In genomic region chr11:65503606-65503922, GRCh38 we compare ENCODE assay signal across 8 cellular contexts. TPM values are rescaled to one million over a fixed set of nuclear protein-coding genes. Genes with fewer than 3 reads are reported as not detected.
A peak's percentile ranks its signal among the peaks of the same experiment; 100 is the strongest.
DNase-seq lines count a peak whose midpoint lies in the region; ATAC-seq and TF ChIP-seq lines count a peak whose summit lies in the region.
"Had no signal": no experiment of that assay in that cellular context is flagged by ENCODE, and none has a peak within 500 bp of the region (broad histone marks: within the 10 kb centered on the region; RNA-seq: fewer than 3 reads in every experiment).

No MANE protein-coding gene starts in this region.

- H3K27ac ChIP-seq in iPS-18a (ENCODE audit: low read length) (no peak overlapping the region), stomach smooth muscle (ENCODE audit: low read length) (peak overlapping the region; percentile 100)

- DNase-seq in HFF-Myc (ENCODE audit: extremely low read depth, low read depth) (peak; percentile 19), WTC11 (ENCODE audit: low spot score) (no peak)
- DNase-seq: activated CD4-positive, alpha-beta T cell treated with anti-CD3 and anti-CD28 coated beads, Interleukin-2, amount 50 U/mL, for 1 hour had no signal

- no peak for TF ChIP-seq CTCF in HFF-Myc (IDR thresholded peaks at IDR 0.05; ENCODE audit: low read depth, low read length, missing control alignments)
- TF ChIP-seq CTCF in WTC11 (IDR thresholded peaks at IDR 0.05), result no peak

- peak overlapping the region; percentile 100 for H3K9ac ChIP-seq in iPS-18a (ENCODE audit: low read length)
- peak overlapping the region; percentile 98 to 99 for H3K9ac ChIP-seq in stomach smooth muscle (ENCODE audit: low read length in 2 of 2)

- H3K4me1 Mint-ChIP-seq in WTC11, result peaks cover 53% of the 10 kb centered on the region

- ATAC-seq in WTC11 (no peak), HG02571 (IDR thresholded peaks at IDR 0.05; ENCODE audit: unreplicated experiment) (no peak), GM18502 (IDR thresholded peaks at IDR 0.05; ENCODE audit: poor library complexity, unreplicated experiment) (no peak), GM19324 (IDR thresholded peaks at IDR 0.05; ENCODE audit: low FRiP score, unreplicated experiment) (no peak)

- H3K4me3 ChIP-seq in HFF-Myc (replicated peaks; ENCODE audit: low read depth, low read length) (peak overlapping the region; percentile 84), iPS-18a (ENCODE audit: low read length) (peak overlapping the region; percentile 93), stomach smooth muscle (ENCODE audit: low read length in 2 of 2) (peak overlapping the region; percentile 91 to 97)

- peaks cover 58% of the 10 kb centered on the region for H3K36me3 ChIP-seq in iPS-18a (ENCODE audit: control insufficient read depth, low read depth, low read length)
- peaks cover 49 to 63% of the 10 kb centered on the region in 2 donors for H3K36me3 ChIP-seq in stomach smooth muscle (ENCODE audit: control insufficient read depth in 2 of 2, insufficient read depth in 2 of 2, low read length in 2 of 2)

- H3K27me3 Mint-ChIP-seq in WTC11 (ENCODE audit: low read depth), result no peaks in the 10 kb centered on the region

- no peaks in the 10 kb centered on the region for H3K27me3 ChIP-seq in iPS-18a (ENCODE audit: control insufficient read depth, insufficient read depth, low read length)
- no peaks in the 10 kb centered on the region for H3K27me3 ChIP-seq in stomach smooth muscle (ENCODE audit: control insufficient read depth in 1 of 2, insufficient read depth in 2 of 2, low read length in 2 of 2)

- CTCF ChIA-PET in WTC11 (lab: Charles Lee), result interaction anchor here (8.3 kb wide), 1 partner anchor 25 kb away, joined by 84 read pairs; no protein-coding TSS in a partner anchor

- peaks cover 23% of the 10 kb centered on the region for H3K4me1 ChIP-seq in iPS-18a (ENCODE audit: control insufficient read depth, low read depth, low read length)
- H3K4me1 ChIP-seq in stomach smooth muscle (ENCODE audit: control insufficient read depth, insufficient read depth, low read length), result peaks cover 27% of the 10 kb centered on the region

- no peaks in the 10 kb centered on the region for H3K9me3 ChIP-seq in iPS-18a (ENCODE audit: control insufficient read depth, low read depth, low read length)
- H3K9me3 ChIP-seq in stomach smooth muscle (ENCODE audit: control insufficient read depth in 2 of 2, low read length in 2 of 2), result no peaks in the 10 kb centered on the region

- no peaks in the 10 kb centered on the region for H3K9me3 Mint-ChIP-seq in WTC11

- no peak overlapping the region for H3K4me3 Mint-ChIP-seq in WTC11

- peak overlapping the region; percentile 69; the same call in 1 of the 2 replicates for H3K27ac Mint-ChIP-seq in WTC11

- POLR2A ChIA-PET in WTC11 (lab: Charles Lee), result interaction anchor here (0.6 to 8.3 kb wide), 8 partner anchors 13 to 525 kb away, joined by 3 to 502 read pairs (median 155); partner anchors contain the start of gene NEAT1

- H3K36me3 Mint-ChIP-seq in WTC11, result no peaks in the 10 kb centered on the region; the same call in 1 of the 2 replicates

TF ChIP-seq in WTC11, 78 proteins besides CTCF, POLR2A, EP300 and RAD21 (continues in another document):
- no peak for TF ChIP-seq FOXP1 (CRISPR knock-in tag; IDR thresholded peaks at IDR 0.05; ENCODE audit: borderline replicate concordance)
- TF ChIP-seq ZNF425 (CRISPR knock-in tag; conservative IDR thresholded peaks at IDR 0.05), result no peak
- no peak for TF ChIP-seq PRDM15 (CRISPR knock-in tag; IDR thresholded peaks at IDR 0.05)
- TF ChIP-seq NR1H2 (CRISPR knock-in tag; IDR thresholded peaks at IDR 0.05), result no peak
- no peak for TF ChIP-seq ELF4 (CRISPR knock-in tag; IDR thresholded peaks at IDR 0.05; ENCODE audit: low read depth)
- TF ChIP-seq E2F1 (CRISPR knock-in tag; IDR thresholded peaks at IDR 0.05), result no peak
- no peak for TF ChIP-seq ARID4B (CRISPR knock-in tag; IDR thresholded peaks at IDR 0.05; ENCODE audit: borderline replicate concordance)
- no peak for TF ChIP-seq IRF2 (CRISPR knock-in tag; IDR thresholded peaks at IDR 0.05; ENCODE audit: borderline replicate concordance, low read depth)
- no peak for TF ChIP-seq NFYB (CRISPR knock-in tag; conservative IDR thresholded peaks at IDR 0.05; ENCODE audit: low read depth)
- no peak for TF ChIP-seq ZNF232 (CRISPR knock-in tag; IDR thresholded peaks at IDR 0.05)

RNA-seq across cellular contexts. Expression of gene MALAT1, which starts 4.7 kb away (rescaled TPM):
- total RNA-seq in WTC11 (2021), result 1,830 to 2,350 TPM (median 2,261 TPM) in 3 replicates

RNA-seq across cellular contexts. Expression of gene SCYL1, which starts 21.3 kb away (rescaled TPM):
- 69.6 to 76.8 TPM (median 73.0 TPM) in 3 replicates for total RNA-seq in WTC11 (2021)

RNA-seq across cellular contexts. Expression of gene LTBP3, which starts 54.6 kb away (rescaled TPM):
- 15.9 to 23.6 TPM (median 20.7 TPM) in 3 replicates for total RNA-seq in WTC11 (2021)
